1 cellular context compared by ENCODE assay signal in genomic region chr18:25223211-25223610, GRCh38.
TF ChIP-seq lines count a peak whose summit lies in the region.

No MANE protein-coding gene starts in this region.

TF ChIP-seq in K562, 482 proteins besides CTCF, POLR2A, EP300 and RAD21 (continued from another document and continues in another):
- TF ChIP-seq, protein P1, sequence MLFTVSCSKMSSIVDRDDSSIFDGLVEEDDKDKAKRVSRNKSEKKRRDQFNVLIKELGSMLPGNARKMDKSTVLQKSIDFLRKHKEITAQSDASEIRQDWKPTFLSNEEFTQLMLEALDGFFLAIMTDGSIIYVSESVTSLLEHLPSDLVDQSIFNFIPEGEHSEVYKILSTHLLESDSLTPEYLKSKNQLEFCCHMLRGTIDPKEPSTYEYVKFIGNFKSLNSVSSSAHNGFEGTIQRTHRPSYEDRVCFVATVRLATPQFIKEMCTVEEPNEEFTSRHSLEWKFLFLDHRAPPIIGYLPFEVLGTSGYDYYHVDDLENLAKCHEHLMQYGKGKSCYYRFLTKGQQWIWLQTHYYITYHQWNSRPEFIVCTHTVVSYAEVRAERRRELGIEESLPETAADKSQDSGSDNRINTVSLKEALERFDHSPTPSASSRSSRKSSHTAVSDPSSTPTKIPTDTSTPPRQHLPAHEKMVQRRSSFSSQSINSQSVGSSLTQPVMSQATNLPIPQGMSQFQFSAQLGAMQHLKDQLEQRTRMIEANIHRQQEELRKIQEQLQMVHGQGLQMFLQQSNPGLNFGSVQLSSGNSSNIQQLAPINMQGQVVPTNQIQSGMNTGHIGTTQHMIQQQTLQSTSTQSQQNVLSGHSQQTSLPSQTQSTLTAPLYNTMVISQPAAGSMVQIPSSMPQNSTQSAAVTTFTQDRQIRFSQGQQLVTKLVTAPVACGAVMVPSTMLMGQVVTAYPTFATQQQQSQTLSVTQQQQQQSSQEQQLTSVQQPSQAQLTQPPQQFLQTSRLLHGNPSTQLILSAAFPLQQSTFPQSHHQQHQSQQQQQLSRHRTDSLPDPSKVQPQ (CRISPR knock-in tag; IDR thresholded peaks at IDR 0.05; ENCODE audit: borderline replicate concordance): no peak
- TF ChIP-seq RCOR1 (IDR thresholded peaks at IDR 0.05; ENCODE audit: borderline replicate concordance in 1 of 2, low read depth in 2 of 2, low read length in 2 of 2) (peak; percentile 28 to 77; a peak in 3 of 4 replicates), DACH1 (IDR thresholded peaks at IDR 0.05; ENCODE audit: partially characterized antibody) (peak; percentile 81), ZNF79 (CRISPR knock-in tag; IDR thresholded peaks at IDR 0.05; ENCODE audit: low read depth) (no peak), SMARCA5 (IDR thresholded peaks at IDR 0.05) (no peak), HNRNPK (IDR thresholded peaks at IDR 0.05; ENCODE audit: low read depth, low read length, poor library complexity, severe bottlenecking) (no peak), ERF (CRISPR knock-in tag; IDR thresholded peaks at IDR 0.05) (no peak), NRF1 (conservative IDR thresholded peaks at IDR 0.05 in 1 of 2, IDR thresholded peaks at IDR 0.05 in 1 of 2) (no peak), ZNF146 (CRISPR knock-in tag; IDR thresholded peaks at IDR 0.05; ENCODE audit: unreplicated experiment) (no peak), ZNF830 (CRISPR knock-in tag; IDR thresholded peaks at IDR 0.05) (no peak), PCBP1 (IDR thresholded peaks at IDR 0.05; ENCODE audit: low read depth, low read length, poor library complexity, severe bottlenecking) (no peak), NFIX (CRISPR knock-in tag; IDR thresholded peaks at IDR 0.05; ENCODE audit: low read depth) (no peak), MCM3 (IDR thresholded peaks at IDR 0.05) (no peak), LEF1 (IDR thresholded peaks at IDR 0.05) (peak; percentile 52; the same call in 1 of the 2 replicates), MECOM (CRISPR knock-in tag; IDR thresholded peaks at IDR 0.05) (0 out of 2 replicates have a peak, but pooled peaks have one; percentile 20), TARDBP (IDR thresholded peaks at IDR 0.05) (peak; percentile 48; the same call in 1 of the 2 replicates), RERE (CRISPR knock-in tag; IDR thresholded peaks at IDR 0.05; ENCODE audit: borderline replicate concordance) (no peak), SMARCA4 (IDR thresholded peaks at IDR 0.05) (peak; percentile 92), FOXK2 (conservative IDR thresholded peaks at IDR 0.05 in 1 of 2, IDR thresholded peaks at IDR 0.05 in 1 of 2; ENCODE audit: low read depth in 2 of 2) (no peak), TOE1 (IDR thresholded peaks at IDR 0.05; ENCODE audit: borderline replicate concordance) (no peak; the same call in 1 of the 2 replicates), TOE1 (CRISPR knock-in tag; IDR thresholded peaks at IDR 0.05; ENCODE audit: borderline replicate concordance, low read depth) (no peak), MYNN (IDR thresholded peaks at IDR 0.05) (peak; percentile 68; the same call in 1 of the 2 replicates), MYNN (CRISPR knock-in tag; IDR thresholded peaks at IDR 0.05) (no peak), ESRRA (IDR thresholded peaks at IDR 0.05; ENCODE audit: borderline replicate concordance, low read depth) (no peak; the same call in 1 of the 2 replicates), TCF3 (CRISPR knock-in tag; IDR thresholded peaks at IDR 0.05) (peak; percentile 90), ETS2 (tag; IDR thresholded peaks at IDR 0.05; ENCODE audit: borderline replicate concordance, poor library complexity, severe bottlenecking) (no peak), E4F1 (CRISPR knock-in tag; IDR thresholded peaks at IDR 0.05; ENCODE audit: borderline replicate concordance) (no peak), HDGF (IDR thresholded peaks at IDR 0.05) (no peak), HSF4 (CRISPR knock-in tag; IDR thresholded peaks at IDR 0.05; ENCODE audit: borderline replicate concordance) (no peak), SIRT6 (IDR thresholded peaks at IDR 0.05; ENCODE audit: low read depth, low read length) (no peak), HDAC3 (IDR thresholded peaks at IDR 0.05; ENCODE audit: borderline replicate concordance, partially characterized antibody) (peak; percentile 40), HMGXB4 (CRISPR knock-in tag; IDR thresholded peaks at IDR 0.05) (no peak), MAFK (IDR thresholded peaks at IDR 0.05; ENCODE audit: low read length) (no peak), NR2C1 (IDR thresholded peaks at IDR 0.05) (no peak), NR2C1 (tag; IDR thresholded peaks at IDR 0.05) (0 out of 2 replicates have a peak, but pooled peaks have one; percentile 37), HCFC1 (IDR thresholded peaks at IDR 0.05; ENCODE audit: low read depth, low read length) (no peak)
- TF ChIP-seq, protein P2, sequence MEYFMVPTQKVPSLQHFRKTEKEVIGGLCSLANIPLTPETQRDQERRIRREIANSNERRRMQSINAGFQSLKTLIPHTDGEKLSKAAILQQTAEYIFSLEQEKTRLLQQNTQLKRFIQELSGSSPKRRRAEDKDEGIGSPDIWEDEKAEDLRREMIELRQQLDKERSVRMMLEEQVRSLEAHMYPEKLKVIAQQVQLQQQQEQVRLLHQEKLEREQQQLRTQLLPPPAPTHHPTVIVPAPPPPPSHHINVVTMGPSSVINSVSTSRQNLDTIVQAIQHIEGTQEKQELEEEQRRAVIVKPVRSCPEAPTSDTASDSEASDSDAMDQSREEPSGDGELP (CRISPR knock-in tag; IDR thresholded peaks at IDR 0.05; ENCODE audit: borderline replicate concordance): peak; percentile 99
- TF ChIP-seq, protein P3, sequence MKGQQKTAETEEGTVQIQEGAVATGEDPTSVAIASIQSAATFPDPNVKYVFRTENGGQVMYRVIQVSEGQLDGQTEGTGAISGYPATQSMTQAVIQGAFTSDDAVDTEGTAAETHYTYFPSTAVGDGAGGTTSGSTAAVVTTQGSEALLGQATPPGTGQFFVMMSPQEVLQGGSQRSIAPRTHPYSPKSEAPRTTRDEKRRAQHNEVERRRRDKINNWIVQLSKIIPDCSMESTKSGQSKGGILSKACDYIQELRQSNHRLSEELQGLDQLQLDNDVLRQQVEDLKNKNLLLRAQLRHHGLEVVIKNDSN (CRISPR knock-in tag; IDR thresholded peaks at IDR 0.05): no peak
- TF ChIP-seq, protein P4, sequence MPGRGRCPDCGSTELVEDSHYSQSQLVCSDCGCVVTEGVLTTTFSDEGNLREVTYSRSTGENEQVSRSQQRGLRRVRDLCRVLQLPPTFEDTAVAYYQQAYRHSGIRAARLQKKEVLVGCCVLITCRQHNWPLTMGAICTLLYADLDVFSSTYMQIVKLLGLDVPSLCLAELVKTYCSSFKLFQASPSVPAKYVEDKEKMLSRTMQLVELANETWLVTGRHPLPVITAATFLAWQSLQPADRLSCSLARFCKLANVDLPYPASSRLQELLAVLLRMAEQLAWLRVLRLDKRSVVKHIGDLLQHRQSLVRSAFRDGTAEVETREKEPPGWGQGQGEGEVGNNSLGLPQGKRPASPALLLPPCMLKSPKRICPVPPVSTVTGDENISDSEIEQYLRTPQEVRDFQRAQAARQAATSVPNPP (IDR thresholded peaks at IDR 0.05; ENCODE audit: borderline replicate concordance, insufficient read depth, insufficient read length): no peak
- TF ChIP-seq, protein P5, sequence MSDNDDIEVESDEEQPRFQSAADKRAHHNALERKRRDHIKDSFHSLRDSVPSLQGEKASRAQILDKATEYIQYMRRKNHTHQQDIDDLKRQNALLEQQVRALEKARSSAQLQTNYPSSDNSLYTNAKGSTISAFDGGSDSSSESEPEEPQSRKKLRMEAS (CRISPR knock-in tag; IDR thresholded peaks at IDR 0.05): no peak
- TF ChIP-seq, protein P6, sequence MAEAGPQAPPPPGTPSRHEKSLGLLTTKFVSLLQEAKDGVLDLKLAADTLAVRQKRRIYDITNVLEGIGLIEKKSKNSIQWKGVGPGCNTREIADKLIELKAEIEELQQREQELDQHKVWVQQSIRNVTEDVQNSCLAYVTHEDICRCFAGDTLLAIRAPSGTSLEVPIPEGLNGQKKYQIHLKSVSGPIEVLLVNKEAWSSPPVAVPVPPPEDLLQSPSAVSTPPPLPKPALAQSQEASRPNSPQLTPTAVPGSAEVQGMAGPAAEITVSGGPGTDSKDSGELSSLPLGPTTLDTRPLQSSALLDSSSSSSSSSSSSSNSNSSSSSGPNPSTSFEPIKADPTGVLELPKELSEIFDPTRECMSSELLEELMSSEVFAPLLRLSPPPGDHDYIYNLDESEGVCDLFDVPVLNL (CRISPR knock-in tag; IDR thresholded peaks at IDR 0.05; ENCODE audit: low read depth): no peak
- TF ChIP-seq, protein P7, sequence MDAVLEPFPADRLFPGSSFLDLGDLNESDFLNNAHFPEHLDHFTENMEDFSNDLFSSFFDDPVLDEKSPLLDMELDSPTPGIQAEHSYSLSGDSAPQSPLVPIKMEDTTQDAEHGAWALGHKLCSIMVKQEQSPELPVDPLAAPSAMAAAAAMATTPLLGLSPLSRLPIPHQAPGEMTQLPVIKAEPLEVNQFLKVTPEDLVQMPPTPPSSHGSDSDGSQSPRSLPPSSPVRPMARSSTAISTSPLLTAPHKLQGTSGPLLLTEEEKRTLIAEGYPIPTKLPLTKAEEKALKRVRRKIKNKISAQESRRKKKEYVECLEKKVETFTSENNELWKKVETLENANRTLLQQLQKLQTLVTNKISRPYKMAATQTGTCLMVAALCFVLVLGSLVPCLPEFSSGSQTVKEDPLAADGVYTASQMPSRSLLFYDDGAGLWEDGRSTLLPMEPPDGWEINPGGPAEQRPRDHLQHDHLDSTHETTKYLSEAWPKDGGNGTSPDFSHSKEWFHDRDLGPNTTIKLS (IDR thresholded peaks at IDR 0.05; ENCODE audit: borderline replicate concordance, low read depth): no peak
- TF ChIP-seq, protein P8, sequence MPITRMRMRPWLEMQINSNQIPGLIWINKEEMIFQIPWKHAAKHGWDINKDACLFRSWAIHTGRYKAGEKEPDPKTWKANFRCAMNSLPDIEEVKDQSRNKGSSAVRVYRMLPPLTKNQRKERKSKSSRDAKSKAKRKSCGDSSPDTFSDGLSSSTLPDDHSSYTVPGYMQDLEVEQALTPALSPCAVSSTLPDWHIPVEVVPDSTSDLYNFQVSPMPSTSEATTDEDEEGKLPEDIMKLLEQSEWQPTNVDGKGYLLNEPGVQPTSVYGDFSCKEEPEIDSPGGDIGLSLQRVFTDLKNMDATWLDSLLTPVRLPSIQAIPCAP (CRISPR knock-in tag; IDR thresholded peaks at IDR 0.05; ENCODE audit: borderline replicate concordance): no peak
